In genomic region chr5:51636973-51637372, GRCh38 we compare ENCODE assay signal across 7 cellular contexts.
DNase-seq lines count a peak whose midpoint lies in the region; TF ChIP-seq lines count a peak whose summit lies in the region.
"Not testable (repeated sequence)": the region's sequence is repeated elsewhere in the genome, so short reads cannot be mapped to it uniquely, and the experiment has no call there.

No MANE protein-coding gene starts in this region.

- H3K9me2 ChIP-seq in PC-9 (ENCODE audit: insufficient read depth): not testable (repeated sequence)

- H3K27ac ChIP-seq in PC-9; endodermal cell (ENCODE audit: low read depth, low read length); neural progenitor cell: not testable (repeated sequence)

- intact Hi-C loops in PC-9 (cut with micrococcal nuclease; ENCODE audit: unreplicated experiment): not testable (repeated sequence)

- H2AFZ ChIP-seq in PC-9; neural progenitor cell (replicated peaks): not testable (repeated sequence)

- DNase-seq in COLO668 (lab: John Stamatoyannopoulos, UW; ENCODE audit: unreplicated experiment) (peak; percentile 0), ELF-1 (ENCODE audit: low read depth, low spot score) (peak; percentile 47), NCI-H748 (lab: John Stamatoyannopoulos, UW; ENCODE audit: unreplicated experiment) (peak; percentile 38), PC-9 (peak in 1 of 2 experiments; percentile 8), endodermal cell (peak; percentile 72), neural progenitor cell (ENCODE audit: low spot score) (peak; percentile 17)
- peak; percentile 17 for DNase-seq in Jurkat, Clone E6-1 (ENCODE audit: low read depth, low spot score)

- H3K36me3 ChIP-seq in PC-9 (ENCODE audit: low read depth); endodermal cell (ENCODE audit: control insufficient read depth, insufficient read depth, low read length); neural progenitor cell: not testable (repeated sequence)

- CTCF ChIA-PET in PC-9 (lab: Charles Lee): not testable (repeated sequence)

- not testable (repeated sequence) for H3K4me3 Mint-ChIP-seq in endodermal cell, neural progenitor cell

- not testable (repeated sequence) for H3K4me1 ChIP-seq in PC-9 (replicated peaks; ENCODE audit: insufficient read depth); endodermal cell (ENCODE audit: control insufficient read depth, insufficient read depth, low read length)
- H3K4me1 ChIP-seq in neural progenitor cell: peaks cover 11% of the 10 kb centered on the region

- H3K36me3 Mint-ChIP-seq in endodermal cell (ENCODE audit: low read depth); neural progenitor cell: not testable (repeated sequence)

- not testable (repeated sequence) for H3K27me3 ChIP-seq in PC-9 (ENCODE audit: insufficient read depth, low read depth); endodermal cell (ENCODE audit: control insufficient read depth, insufficient read depth, low read length, poor library complexity, severe bottlenecking); neural progenitor cell

- not testable (repeated sequence) for H3K4me3 ChIP-seq in Jurkat, Clone E6-1 (ENCODE audit: low read length); PC-9; neural progenitor cell
- H3K4me3 ChIP-seq in endodermal cell (ENCODE audit: low read length): peak overlapping the region; percentile 38

- H3K27me3 Mint-ChIP-seq in endodermal cell (ENCODE audit: insufficient read depth); neural progenitor cell (ENCODE audit: insufficient read depth, low read depth): not testable (repeated sequence)

- not testable (repeated sequence) for H3K4me1 Mint-ChIP-seq in endodermal cell, neural progenitor cell

- POLR2A ChIA-PET in PC-9 (lab: Charles Lee; ENCODE audit: unreplicated experiment): not testable (repeated sequence)

- not testable (repeated sequence) for H3K79me2 ChIP-seq in PC-9 (ENCODE audit: low read depth); neural progenitor cell (ENCODE audit: low read depth)

- H3K9ac ChIP-seq in endodermal cell (ENCODE audit: extremely low read depth, low read length, poor library complexity, severe bottlenecking); neural progenitor cell: not testable (repeated sequence)

- H3K4me2 ChIP-seq in PC-9: peak overlapping the region; percentile 38
- H3K4me2 ChIP-seq in neural progenitor cell: not testable (repeated sequence)

- H3K9me3 Mint-ChIP-seq in endodermal cell: peaks cover 35% of the 10 kb centered on the region
- peaks cover 11% of the 10 kb centered on the region for H3K9me3 Mint-ChIP-seq in neural progenitor cell

- 84 to 89% methylated on average over 4 to 6 of the region's 6 CpGs for WGBS in endodermal cell (ENCODE audit: insufficient coverage in 1 of 2, insufficient read length in 1 of 2), 2 experiments

- not testable (repeated sequence) for BruUV-seq in PC-9 (replicated peaks; lab: Mats Ljungman, UMichigan)

- not testable (repeated sequence) for H3F3A ChIP-seq in PC-9 (ENCODE audit: insufficient read depth, low read depth); neural progenitor cell (ENCODE audit: low read depth)

- not testable (repeated sequence) for H4K20me1 ChIP-seq in PC-9 (ENCODE audit: insufficient read depth); neural progenitor cell (ENCODE audit: low read depth)

- TF ChIP-seq CTCF in PC-9 (conservative IDR thresholded peaks at IDR 0.05); endodermal cell (conservative IDR thresholded peaks at IDR 0.05); neural progenitor cell (IDR thresholded peaks at IDR 0.05): not testable (repeated sequence)

- not testable (repeated sequence) for H3K9me3 ChIP-seq in PC-9 (ENCODE audit: insufficient read depth, low read depth); neural progenitor cell (ENCODE audit: low read depth)
- peaks cover 10% of the 10 kb centered on the region for H3K9me3 ChIP-seq in endodermal cell (ENCODE audit: control insufficient read depth, low read length)

- H3K27ac Mint-ChIP-seq in endodermal cell, neural progenitor cell: not testable (repeated sequence)
